Comparison of ENCODE assay signal across 8 cellular contexts in genomic region chr10:96512997-96513685, GRCh38. TPM values are rescaled to one million over a fixed set of nuclear protein-coding genes. Genes with fewer than 3 reads are reported as not detected.
DNase-seq lines count a peak whose midpoint lies in the region; ATAC-seq and FAIRE-seq lines count a peak whose summit lies in the region.

No MANE protein-coding gene starts in this region.

- peak overlapping the region; percentile 67 for H3K4me3 Mint-ChIP-seq in activated naive CD8-positive, alpha-beta T cell treated with anti-CD3 and anti-CD28 coated beads, Interleukin-2, amount 50 U/mL, for 24 hours

- H3K4me1 ChIP-seq in BLaER1 (peaks cover 31% of the 10 kb centered on the region), iPS-15b (ENCODE audit: control insufficient read depth, insufficient read depth, low read length) (peaks cover 10% of the 10 kb centered on the region)

- no peak overlapping the region for H3K27ac ChIP-seq in BLaER1

- H3K4me3 ChIP-seq in BLaER1 = peak overlapping the region; percentile 68
- H3K4me3 ChIP-seq in iPS-15b (ENCODE audit: low read depth, low read length) = peak overlapping the region; percentile 64

- H3K4me2 ChIP-seq in BLaER1 = peak overlapping the region; percentile 97

- no peak overlapping the region for H3K27ac Mint-ChIP-seq in activated naive CD8-positive, alpha-beta T cell treated with anti-CD3 and anti-CD28 coated beads, Interleukin-2, amount 50 U/mL, for 24 hours

- DNase-seq in LHCN-M2 (ENCODE audit: low read depth) = peak; percentile 18
- peak; percentile 57 for DNase-seq in activated naive CD8-positive, alpha-beta T cell treated with anti-CD3 and anti-CD28 coated beads, Interleukin-2, amount 50 U/mL, for 24 hours
- peak; percentile 16 for DNase-seq in stimulated activated CD8-positive, alpha-beta memory T cell treated with anti-CD3 and anti-CD28 coated beads, Interleukin-15, amount 100 ng/mL, for 24 hours (ENCODE audit: low read depth)
- DNase-seq in NCI-H146 (lab: John Stamatoyannopoulos, UW) = no peak
- DNase-seq in RCC 7860 (ENCODE audit: low spot score) = no peak

- peaks cover 51% of the 10 kb centered on the region for H3K27me3 Mint-ChIP-seq in activated naive CD8-positive, alpha-beta T cell treated with anti-CD3 and anti-CD28 coated beads, Interleukin-2, amount 50 U/mL, for 24 hours

- no peak for FAIRE-seq in RCC 7860 (lab: Jason Lieb, UNC)

- peaks cover 71% of the 10 kb centered on the region for H3K27me3 ChIP-seq in BLaER1
- H3K27me3 ChIP-seq in iPS-15b (ENCODE audit: control insufficient read depth, insufficient read depth, low read length) = peaks cover 48% of the 10 kb centered on the region

- peaks cover 18% of the 10 kb centered on the region for H3K4me1 Mint-ChIP-seq in activated naive CD8-positive, alpha-beta T cell treated with anti-CD3 and anti-CD28 coated beads, Interleukin-2, amount 50 U/mL, for 24 hours

- peak overlapping the region; percentile 31; the same call in 1 of the 2 replicates for H3K9ac ChIP-seq in BLaER1
- H3K9ac ChIP-seq in iPS-15b (ENCODE audit: low read depth, low read length) = no peak overlapping the region

- H3K9me3 Mint-ChIP-seq in activated naive CD8-positive, alpha-beta T cell treated with anti-CD3 and anti-CD28 coated beads, Interleukin-2, amount 50 U/mL, for 24 hours = no peaks in the 10 kb centered on the region

- H3K9me3 ChIP-seq in BLaER1 (no peaks in the 10 kb centered on the region), iPS-15b (ENCODE audit: control insufficient read depth, insufficient read depth, low read length) (no peaks in the 10 kb centered on the region)

- H3K36me3 Mint-ChIP-seq in activated naive CD8-positive, alpha-beta T cell treated with anti-CD3 and anti-CD28 coated beads, Interleukin-2, amount 50 U/mL, for 24 hours (ENCODE audit: low read depth) = no peaks in the 10 kb centered on the region

- H4K20me1 ChIP-seq in BLaER1 = peaks cover 76% of the 10 kb centered on the region

- H3K36me3 ChIP-seq in BLaER1 = peaks cover under 1% of the 10 kb centered on the region; the same call in 1 of the 2 replicates
- H3K36me3 ChIP-seq in iPS-15b (ENCODE audit: control insufficient read depth, insufficient read depth, low read length) = no peaks in the 10 kb centered on the region

- ATAC-seq in GM19397 (IDR thresholded peaks at IDR 0.05; ENCODE audit: unreplicated experiment) = peak; percentile 46
- ATAC-seq in activated naive CD8-positive, alpha-beta T cell treated with anti-CD3 and anti-CD28 coated beads, Interleukin-2, amount 50 U/mL, for 24 hours = peak; percentile 58

RNA-seq across cellular contexts. Expression of gene TLL2, which starts 0.6 kb away (rescaled TPM):
- 0.11 TPM in 1 of 2 replicates, not detected in the other for total RNA-seq in LHCN-M2 (2014; rRNA removed)
- 0.02 TPM for polyA plus RNA-seq in LHCN-M2 (2012)

Comparison
In these comparisons a context has a peak if more than half of its experiments do, and no peak if none do; other contexts are left out.
1. DNase-seq: peak in LHCN-M2 (single experiment), activated naive CD8-positive, alpha-beta T cell treated with anti-CD3 and anti-CD28 coated beads, Interleukin-2, amount 50 U/mL, for 24 hours (single experiment) and stimulated activated CD8-positive, alpha-beta memory T cell treated with anti-CD3 and anti-CD28 coated beads, Interleukin-15, amount 100 ng/mL, for 24 hours (single experiment); none in NCI-H146 (single experiment) and RCC 7860 (single experiment).